8 cellular contexts compared by ENCODE assay signal in genomic region chr10:14173706-14174594, GRCh38.
A peak's percentile ranks its signal among the peaks of the same experiment; 100 is the strongest.
DNase-seq lines count a peak whose midpoint lies in the region; ATAC-seq and TF ChIP-seq lines count a peak whose summit lies in the region.

No MANE protein-coding gene starts in this region.

- no peaks in the 10 kb centered on the region for H3K36me3 ChIP-seq in Panc1 (ENCODE audit: control insufficient read depth, insufficient read depth, low read length)
- no peaks in the 10 kb centered on the region for H3K36me3 ChIP-seq in effector memory CD4-positive, alpha-beta T cell (ENCODE audit: control insufficient read depth, insufficient read depth, low read length)
- H3K36me3 ChIP-seq in muscle layer of duodenum (ENCODE audit: control insufficient read depth in 1 of 2, insufficient read depth in 2 of 2, low read length in 2 of 2) = no peaks in the 10 kb centered on the region
- H3K36me3 ChIP-seq in aorta (ENCODE audit: control insufficient read depth in 1 of 2, insufficient read depth in 2 of 2, low read length in 1 of 2) = no peaks in the 10 kb centered on the region

- H3K9me3 ChIP-seq in Panc1 (ENCODE audit: control insufficient read depth, insufficient read depth, low read depth, low read length) (no peaks in the 10 kb centered on the region), muscle layer of duodenum (ENCODE audit: control insufficient read depth in 1 of 2, low read length in 2 of 2) (no peaks in the 10 kb centered on the region), aorta (ENCODE audit: control insufficient read depth, low read length) (no peaks in the 10 kb centered on the region)
- no peaks in the 10 kb centered on the region for H3K9me3 ChIP-seq in effector memory CD4-positive, alpha-beta T cell (ENCODE audit: control insufficient read depth, low read length)

- POLR2A ChIA-PET in Panc1 (lab: Charles Lee) = no interaction called here

- 1% methylated on average over 32 of the region's 32 CpGs for WGBS in aorta, 2 donors

- peak; percentile 36 to 44 for ATAC-seq in activated CD4-positive, CD25-positive, alpha-beta regulatory T cell treated with anti-CD3 and anti-CD28 coated beads, Interleukin-2, amount 50 U/mL, for 24 hours
- ATAC-seq in Panc1 (peak; percentile 69), aorta (ENCODE audit: low FRiP score) (peak; percentile 64), GM21423 (IDR thresholded peaks at IDR 0.05; ENCODE audit: unreplicated experiment) (no peak), GM18907 (IDR thresholded peaks at IDR 0.05; ENCODE audit: unreplicated experiment) (no peak)

- H3K27me3 ChIP-seq in Panc1 (ENCODE audit: control insufficient read depth, insufficient read depth, low read length) (peaks cover 2% of the 10 kb centered on the region), muscle layer of duodenum (ENCODE audit: low read depth, low read length) (no peaks in the 10 kb centered on the region), aorta (ENCODE audit: control insufficient read depth in 1 of 2, insufficient read depth in 2 of 2, low read length in 1 of 2) (no peaks in the 10 kb centered on the region)
- peaks cover 11% of the 10 kb centered on the region for H3K27me3 ChIP-seq in effector memory CD4-positive, alpha-beta T cell (replicated peaks; ENCODE audit: control insufficient read depth, insufficient read depth, low read length, poor library complexity, severe bottlenecking)

- no TSS peak for BruUV-seq in Panc1 (replicated peaks; lab: Mats Ljungman, UMichigan)

- H3K27ac ChIP-seq in Panc1 (ENCODE audit: low read length) (no peak overlapping the region), muscle layer of duodenum (ENCODE audit: low read length) (no peak overlapping the region), aorta (ENCODE audit: low read depth in 1 of 2, low read length in 2 of 2) (no peak overlapping the region)
- H3K27ac ChIP-seq in effector memory CD4-positive, alpha-beta T cell (ENCODE audit: insufficient read depth, low read length, poor library complexity, severe bottlenecking) = no peak overlapping the region

- in situ Hi-C loops in Panc1 (cut with HindIII; ENCODE audit: low pct_unique_long_range_greater_than_20kb, low sequenced_read_pairs) = no loop called here

- no peak for DNase-seq in activated CD4-positive, CD25-positive, alpha-beta regulatory T cell treated with anti-CD3 and anti-CD28 coated beads, Interleukin-2, amount 50 U/mL, for 72 hours
- DNase-seq in Panc1 (ENCODE audit: low read depth, low spot score) (no peak), aorta (no peak)
- no peak for DNase-seq in effector memory CD4-positive, alpha-beta T cell

- CTCF ChIA-PET in Panc1 (lab: Charles Lee) = interaction anchor here (1.1 kb wide), 1 partner anchor 21 kb away, joined by 3 read pairs; no protein-coding TSS in a partner anchor

- H3K4me1 ChIP-seq in Panc1 (ENCODE audit: control insufficient read depth, insufficient read depth, low read length) = no peaks in the 10 kb centered on the region
- peaks cover 7% of the 10 kb centered on the region for H3K4me1 ChIP-seq in effector memory CD4-positive, alpha-beta T cell (ENCODE audit: control insufficient read depth, insufficient read depth, low read length, poor library complexity, severe bottlenecking)
- no peaks in the 10 kb centered on the region for H3K4me1 ChIP-seq in muscle layer of duodenum (ENCODE audit: control insufficient read depth in 1 of 2, insufficient read depth in 2 of 2, low read length in 2 of 2)
- H3K4me1 ChIP-seq in aorta (ENCODE audit: control insufficient read depth in 1 of 2, insufficient read depth in 2 of 2, low read length in 2 of 2) = no peaks in the 10 kb centered on the region

- H3K4me3 ChIP-seq in Panc1 (ENCODE audit: low read depth in 2 of 2, low read length in 2 of 2) (peak overlapping the region; percentile 31 to 55), muscle layer of duodenum (ENCODE audit: low read depth in 1 of 2, low read length in 2 of 2) (peak overlapping the region; percentile 54 to 75), aorta (ENCODE audit: low read length in 2 of 2) (peak overlapping the region; percentile 52 to 55)
- peak overlapping the region; percentile 51 for H3K4me3 ChIP-seq in effector memory CD4-positive, alpha-beta T cell (ENCODE audit: insufficient read depth, low read depth, low read length, poor library complexity, severe bottlenecking)

- intact Hi-C loops in Panc1 (cut with micrococcal nuclease; ENCODE audit: unreplicated experiment) (no loop called here), aorta (cut with DNase I) (no loop called here)

- TF ChIP-seq CTCF in Panc1 (IDR thresholded peaks at IDR 0.05) = no peak

Comparison
In these comparisons a context has a peak if more than half of its experiments do, and no peak if none do; other contexts are left out.
1. ATAC-seq: peak in activated CD4-positive, CD25-positive, alpha-beta regulatory T cell treated with anti-CD3 and anti-CD28 coated beads, Interleukin-2, amount 50 U/mL, for 24 hours (2 of 2), Panc1 (single experiment) and aorta (single experiment); none in GM21423 (single experiment) and GM18907 (single experiment).
2. Peak in every context shown above with its lines, with median percentiles within 50 percentile points of each other: H3K4me3 ChIP-seq.